Comparison of ENCODE assay signal across 26 cellular contexts in genomic region chr7:157133304-157133703, GRCh38.
"Had no signal": no experiment of that assay in that cellular context is flagged by ENCODE, and none has a peak within 500 bp of the region (broad histone marks: within the 10 kb centered on the region; RNA-seq: fewer than 3 reads in every experiment).

No MANE protein-coding gene starts in this region.

- H3K4me3 ChIP-seq: colonic mucosa, esophagus squamous epithelium, gastrocnemius medialis, heart left ventricle, hepatocyte, left lung, lower lobe of right lung, mucosa of descending colon had no signal

- H3K27ac ChIP-seq: colonic mucosa, epithelial cell of prostate, esophagus squamous epithelium, gastrocnemius medialis, heart left ventricle, hepatocyte, left lung, lower lobe of right lung had no signal

- H3K4me1 ChIP-seq: colonic mucosa, lower lobe of right lung had no signal

- H3K9me3 ChIP-seq: colonic mucosa, esophagus squamous epithelium, gastrocnemius medialis, heart left ventricle, left lung, lower lobe of right lung, mucosa of descending colon had no signal

- H2AFZ ChIP-seq: hepatocyte had no signal

- H3K4me2 ChIP-seq: hepatocyte had no signal

- H3K36me3 ChIP-seq: colonic mucosa, esophagus squamous epithelium, gastrocnemius medialis, heart left ventricle, left lung, lower lobe of right lung had no signal

- H3K27me3 ChIP-seq: colonic mucosa, hepatocyte had no signal

- H3K79me2 ChIP-seq: hepatocyte had no signal

- DNase-seq: colonic mucosa; cortex of kidney; effector CD8-positive, alpha-beta T cell; effector memory CD8-positive, alpha-beta T cell; endodermal cell; erythroblast; esophagus squamous epithelium; foreskin fibroblast; foreskin melanocyte; gastrocnemius medialis; heart left ventricle; hypothalamus; immature natural killer cell; islet precursor cell; kidney; kidney glomerular epithelial cell; left colon; left lung; left ventricle myocardium superior; lower lobe of right lung; mesenchymal stem cell; mucosa of descending colon; naive B cell had no signal

- ATAC-seq: effector memory CD8-positive, alpha-beta T cell; esophagus mucosa; gastrocnemius medialis; heart left ventricle; left colon; left lung; left ventricle myocardium superior; lower lobe of right lung; mucosa of descending colon had no signal
